Comparison of ENCODE assay signal across 15 cellular contexts in the genomic region with DNA sequence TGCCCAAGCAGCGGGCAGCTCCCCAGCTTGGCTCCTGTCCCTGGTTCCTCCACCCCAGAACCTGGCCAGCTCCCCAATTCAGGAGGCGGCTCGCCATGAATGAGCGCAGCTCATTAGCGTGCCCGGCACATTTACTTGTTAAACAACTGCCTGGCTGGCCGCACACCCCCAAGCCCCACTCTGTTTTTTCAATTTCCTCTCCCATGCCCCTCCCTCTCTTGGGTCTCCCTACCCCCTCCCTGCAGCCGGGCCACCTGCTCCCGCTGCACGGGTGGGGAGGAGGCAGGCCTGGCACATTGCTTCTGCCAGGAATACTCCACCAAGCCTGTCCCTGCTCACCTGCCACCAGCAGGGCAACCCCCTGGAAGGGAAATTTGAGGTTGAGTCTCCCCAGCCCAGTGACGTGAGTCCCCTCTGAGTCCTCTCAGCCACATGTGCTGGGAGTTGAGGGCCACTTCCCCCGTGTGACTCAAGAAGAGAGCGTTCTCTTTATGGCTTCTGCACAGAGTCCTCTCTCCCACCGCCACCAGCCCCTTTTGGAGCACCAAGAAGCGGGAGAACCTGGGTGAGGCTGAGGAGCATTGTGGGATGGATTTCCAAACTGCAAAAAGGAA.
A peak's percentile ranks its signal among the peaks of the same experiment; 100 is the strongest.
DNase-seq lines count a peak whose midpoint lies in the region; ATAC-seq and TF ChIP-seq lines count a peak whose summit lies in the region.
"Had no signal": no experiment of that assay in that cellular context is flagged by ENCODE, and none has a peak within 500 bp of the region (broad histone marks: within the 10 kb centered on the region; RNA-seq: fewer than 3 reads in every experiment).

No MANE protein-coding gene starts in this region.

- H3K9me3 Mint-ChIP-seq in stimulated activated naive B cell treated with anti-CD40 and anti-IgM and Interleukin-4, amounts not matched to agents 10 μg/mL and 1 μg/mL and 100 μg/mL, for 72 hours = no peaks in the 10 kb centered on the region

- peaks cover 66 to 71% of the 10 kb centered on the region in 2 donors for H3K27me3 Mint-ChIP-seq in stimulated activated naive B cell treated with anti-CD40 and anti-IgM and Interleukin-4, amounts not matched to agents 10 μg/mL and 1 μg/mL and 100 μg/mL, for 72 hours

- TF ChIP-seq CTCF in WERI-Rb-1 (IDR thresholded peaks at IDR 0.05; ENCODE audit: low read depth, low read length) = no peak

- peak; percentile 27 to 67 for DNase-seq in NCI-H524 (lab: John Stamatoyannopoulos, UW)
- DNase-seq in NCI-H524 treated with DMSO at 0.1 percent for 48 hours (lab: John Stamatoyannopoulos, UW) = no peak
- peak; percentile 54 for DNase-seq in NCI-H2107 treated with DMSO at 0.1 percent for 48 hours (lab: John Stamatoyannopoulos, UW; ENCODE audit: unreplicated experiment)
- peak; percentile 35 for DNase-seq in WERI-Rb-1
- DNase-seq in stimulated activated naive B cell treated with anti-CD40 and anti-IgM and Interleukin-4, amounts not matched to agents 10 μg/mL and 1 μg/mL and 100 μg/mL, for 72 hours = no peak
- DNase-seq in effector memory CD4-positive, alpha-beta T cell = no peak
- DNase-seq in superior temporal gyrus (ENCODE audit: extremely low spot score) = no peak
- DNase-seq: activated T-cell treated with anti-CD3 and anti-CD28 coated beads, Interleukin-2, amount 50 U/mL, for 1 hour; Calu3; foreskin fibroblast; OCI-M1; stimulated activated CD8-positive, alpha-beta memory T cell treated with anti-CD3 and anti-CD28 coated beads, Interleukin-4, amount 100 ng/mL, for 48 hours; SW 1271; uterus had no signal

- H3K36me3 ChIP-seq in WERI-Rb-1 = no peaks in the 10 kb centered on the region
- no peaks in the 10 kb centered on the region for H3K36me3 ChIP-seq in effector memory CD4-positive, alpha-beta T cell (ENCODE audit: control insufficient read depth, insufficient read depth, low read length)
- H3K36me3 ChIP-seq: uterus had no signal

- no peak overlapping the region for H3K27ac ChIP-seq in WERI-Rb-1
- H3K27ac ChIP-seq in effector memory CD4-positive, alpha-beta T cell (ENCODE audit: insufficient read depth, low read length, poor library complexity, severe bottlenecking) = no peak overlapping the region
- H3K27ac ChIP-seq: uterus had no signal

- peak; percentile 54 to 72 for ATAC-seq in stimulated activated naive B cell treated with anti-CD40 and anti-IgM and Interleukin-4, amounts not matched to agents 10 μg/mL and 1 μg/mL and 100 μg/mL, for 72 hours (replicated peaks)
- no peak for ATAC-seq in GM19351 (IDR thresholded peaks at IDR 0.05; ENCODE audit: unreplicated experiment)

- H3K4me3 Mint-ChIP-seq in stimulated activated naive B cell treated with anti-CD40 and anti-IgM and Interleukin-4, amounts not matched to agents 10 μg/mL and 1 μg/mL and 100 μg/mL, for 72 hours = no peak overlapping the region

- H3K36me3 Mint-ChIP-seq in stimulated activated naive B cell treated with anti-CD40 and anti-IgM and Interleukin-4, amounts not matched to agents 10 μg/mL and 1 μg/mL and 100 μg/mL, for 72 hours = no peaks in the 10 kb centered on the region

- H3K4me1 Mint-ChIP-seq in stimulated activated naive B cell treated with anti-CD40 and anti-IgM and Interleukin-4, amounts not matched to agents 10 μg/mL and 1 μg/mL and 100 μg/mL, for 72 hours = peaks cover 13 to 16% of the 10 kb centered on the region in 2 donors

- H3K27ac Mint-ChIP-seq in stimulated activated naive B cell treated with anti-CD40 and anti-IgM and Interleukin-4, amounts not matched to agents 10 μg/mL and 1 μg/mL and 100 μg/mL, for 72 hours = no peak overlapping the region

- no peaks in the 10 kb centered on the region for H3K9me3 ChIP-seq in WERI-Rb-1 (ENCODE audit: severe bottlenecking)
- H3K9me3 ChIP-seq in effector memory CD4-positive, alpha-beta T cell (ENCODE audit: control insufficient read depth, low read length) = no peaks in the 10 kb centered on the region
- H3K9me3 ChIP-seq: uterus had no signal

- H3K4me3 ChIP-seq in WERI-Rb-1 (ENCODE audit: low read depth, low read length) = no peak overlapping the region
- no peak overlapping the region for H3K4me3 ChIP-seq in effector memory CD4-positive, alpha-beta T cell (ENCODE audit: insufficient read depth, low read depth, low read length, poor library complexity, severe bottlenecking)
- H3K4me3 ChIP-seq: uterus had no signal

- H3K27me3 ChIP-seq in WERI-Rb-1 (ENCODE audit: insufficient read depth, low read depth, severe bottlenecking) = no peaks in the 10 kb centered on the region
- H3K27me3 ChIP-seq in effector memory CD4-positive, alpha-beta T cell (replicated peaks; ENCODE audit: control insufficient read depth, insufficient read depth, low read length, poor library complexity, severe bottlenecking) = peaks cover 7% of the 10 kb centered on the region

- no peaks in the 10 kb centered on the region for H3K4me1 ChIP-seq in effector memory CD4-positive, alpha-beta T cell (ENCODE audit: control insufficient read depth, insufficient read depth, low read length, poor library complexity, severe bottlenecking)

Comparison
In these comparisons a context has a peak if more than half of its experiments do, and no peak if none do; other contexts are left out.
1. DNase-seq: peak in NCI-H524 (2 of 2), NCI-H2107 treated with DMSO at 0.1 percent for 48 hours (single experiment) and WERI-Rb-1 (single experiment); none in NCI-H524 treated with DMSO at 0.1 percent for 48 hours (single experiment), stimulated activated naive B cell treated with anti-CD40 and anti-IgM and Interleukin-4, amounts not matched to agents 10 μg/mL and 1 μg/mL and 100 μg/mL, for 72 hours (single experiment), effector memory CD4-positive, alpha-beta T cell (0 of 3) and superior temporal gyrus (single experiment).